ENCODE assay signal across 1 cellular context in the genomic region with DNA sequence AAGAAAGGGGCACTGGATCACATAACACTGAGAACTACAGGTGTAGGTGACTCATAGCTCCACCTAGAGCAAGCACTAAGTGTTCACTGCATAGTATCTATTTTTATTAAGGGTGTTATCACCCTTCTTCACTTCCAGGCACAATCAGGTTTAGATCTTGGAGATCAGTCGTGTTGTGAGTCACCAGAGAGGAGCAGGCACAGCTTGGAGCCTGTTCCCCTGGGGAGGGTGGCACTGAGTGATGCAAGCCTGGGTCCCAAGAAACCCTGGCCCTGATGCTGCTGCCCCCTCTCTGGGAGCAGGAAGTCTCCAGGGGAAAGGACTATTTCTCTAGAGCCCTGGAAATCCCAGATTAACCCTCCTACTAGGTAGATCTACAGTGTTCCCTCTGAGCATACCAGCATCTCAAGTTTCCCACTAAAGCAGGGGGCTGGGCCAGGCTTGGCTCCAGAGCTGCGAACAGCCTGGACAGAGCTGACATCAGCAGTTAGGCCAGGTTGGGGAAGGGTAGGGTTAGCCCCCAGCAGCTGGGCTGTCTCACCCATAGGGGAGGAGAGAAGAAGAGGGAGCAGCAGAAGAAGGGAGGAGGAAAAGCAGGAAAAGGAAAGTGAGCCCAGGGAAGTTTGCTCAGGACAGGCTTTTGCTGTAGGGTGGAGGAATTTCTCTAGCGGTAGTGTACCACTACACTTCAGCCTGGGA.
A peak's percentile ranks its signal among the peaks of the same experiment; 100 is the strongest.
TF ChIP-seq lines count a peak whose summit lies in the region.

No MANE protein-coding gene starts in this region.

TF ChIP-seq in HepG2, 621 proteins besides CTCF, POLR2A, EP300 and RAD21:
- TF ChIP-seq RAD51 (IDR thresholded peaks at IDR 0.05; ENCODE audit: borderline replicate concordance): no peak
- TF ChIP-seq MAFK (conservative IDR thresholded peaks at IDR 0.05 in 1 of 2, IDR thresholded peaks at IDR 0.05 in 1 of 2; ENCODE audit: low read length in 2 of 2): 0 out of 4 replicates have a peak, but pooled peaks of 1 of the 2 experiments have one; percentile 3
- TF ChIP-seq ZFP41 (CRISPR knock-in tag; IDR thresholded peaks at IDR 0.05; ENCODE audit: borderline replicate concordance): no peak
- no peak for TF ChIP-seq ZNF33B (CRISPR knock-in tag; IDR thresholded peaks at IDR 0.05)
- no peak for TF ChIP-seq HDAC6 (IDR thresholded peaks at IDR 0.05; ENCODE audit: low read depth, low read length)
- TF ChIP-seq, protein P1, sequence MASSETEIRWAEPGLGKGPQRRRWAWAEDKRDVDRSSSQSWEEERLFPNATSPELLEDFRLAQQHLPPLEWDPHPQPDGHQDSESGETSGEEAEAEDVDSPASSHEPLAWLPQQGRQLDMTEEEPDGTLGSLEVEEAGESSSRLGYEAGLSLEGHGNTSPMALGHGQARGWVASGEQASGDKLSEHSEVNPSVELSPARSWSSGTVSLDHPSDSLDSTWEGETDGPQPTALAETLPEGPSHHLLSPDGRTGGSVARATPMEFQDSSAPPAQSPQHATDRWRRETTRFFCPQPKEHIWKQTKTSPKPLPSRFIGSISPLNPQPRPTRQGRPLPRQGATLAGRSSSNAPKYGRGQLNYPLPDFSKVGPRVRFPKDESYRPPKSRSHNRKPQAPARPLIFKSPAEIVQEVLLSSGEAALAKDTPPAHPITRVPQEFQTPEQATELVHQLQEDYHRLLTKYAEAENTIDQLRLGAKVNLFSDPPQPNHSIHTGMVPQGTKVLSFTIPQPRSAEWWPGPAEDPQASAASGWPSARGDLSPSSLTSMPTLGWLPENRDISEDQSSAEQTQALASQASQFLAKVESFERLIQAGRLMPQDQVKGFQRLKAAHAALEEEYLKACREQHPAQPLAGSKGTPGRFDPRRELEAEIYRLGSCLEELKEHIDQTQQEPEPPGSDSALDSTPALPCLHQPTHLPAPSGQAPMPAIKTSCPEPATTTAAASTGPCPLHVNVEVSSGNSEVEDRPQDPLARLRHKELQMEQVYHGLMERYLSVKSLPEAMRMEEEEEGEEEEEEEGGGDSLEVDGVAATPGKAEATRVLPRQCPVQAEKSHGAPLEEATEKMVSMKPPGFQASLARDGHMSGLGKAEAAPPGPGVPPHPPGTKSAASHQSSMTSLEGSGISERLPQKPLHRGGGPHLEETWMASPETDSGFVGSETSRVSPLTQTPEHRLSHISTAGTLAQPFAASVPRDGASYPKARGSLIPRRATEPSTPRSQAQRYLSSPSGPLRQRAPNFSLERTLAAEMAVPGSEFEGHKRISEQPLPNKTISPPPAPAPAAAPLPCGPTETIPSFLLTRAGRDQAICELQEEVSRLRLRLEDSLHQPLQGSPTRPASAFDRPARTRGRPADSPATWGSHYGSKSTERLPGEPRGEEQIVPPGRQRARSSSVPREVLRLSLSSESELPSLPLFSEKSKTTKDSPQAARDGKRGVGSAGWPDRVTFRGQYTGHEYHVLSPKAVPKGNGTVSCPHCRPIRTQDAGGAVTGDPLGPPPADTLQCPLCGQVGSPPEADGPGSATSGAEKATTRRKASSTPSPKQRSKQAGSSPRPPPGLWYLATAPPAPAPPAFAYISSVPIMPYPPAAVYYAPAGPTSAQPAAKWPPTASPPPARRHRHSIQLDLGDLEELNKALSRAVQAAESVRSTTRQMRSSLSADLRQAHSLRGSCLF (CRISPR knock-in tag; IDR thresholded peaks at IDR 0.05; ENCODE audit: borderline replicate concordance): no peak
- TF ChIP-seq, protein P2, sequence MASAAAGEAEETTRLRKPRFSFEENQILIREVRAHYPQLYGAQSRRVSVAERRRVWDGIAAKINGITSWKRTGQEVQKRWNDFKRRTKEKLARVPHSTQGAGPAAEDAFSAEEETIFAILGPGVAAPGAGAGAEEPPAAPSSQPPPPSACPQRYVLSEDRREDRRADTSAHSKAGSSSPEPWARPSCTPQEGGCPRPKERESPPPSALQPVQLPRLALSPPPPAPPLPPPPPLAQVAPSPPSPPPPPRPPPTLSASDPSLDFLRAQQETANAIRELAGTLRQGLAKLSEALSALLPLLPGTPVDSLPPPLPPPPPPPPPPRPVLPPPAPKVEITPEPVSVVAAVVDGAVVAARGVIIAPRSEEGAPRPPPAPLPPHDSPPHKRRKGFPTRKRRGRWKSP (CRISPR knock-in tag; IDR thresholded peaks at IDR 0.05): no peak
- 0 out of 2 replicates have a peak, but pooled peaks have one; percentile 3 for TF ChIP-seq STAG1 (CRISPR knock-in tag; IDR thresholded peaks at IDR 0.05)
- TF ChIP-seq, protein P3, sequence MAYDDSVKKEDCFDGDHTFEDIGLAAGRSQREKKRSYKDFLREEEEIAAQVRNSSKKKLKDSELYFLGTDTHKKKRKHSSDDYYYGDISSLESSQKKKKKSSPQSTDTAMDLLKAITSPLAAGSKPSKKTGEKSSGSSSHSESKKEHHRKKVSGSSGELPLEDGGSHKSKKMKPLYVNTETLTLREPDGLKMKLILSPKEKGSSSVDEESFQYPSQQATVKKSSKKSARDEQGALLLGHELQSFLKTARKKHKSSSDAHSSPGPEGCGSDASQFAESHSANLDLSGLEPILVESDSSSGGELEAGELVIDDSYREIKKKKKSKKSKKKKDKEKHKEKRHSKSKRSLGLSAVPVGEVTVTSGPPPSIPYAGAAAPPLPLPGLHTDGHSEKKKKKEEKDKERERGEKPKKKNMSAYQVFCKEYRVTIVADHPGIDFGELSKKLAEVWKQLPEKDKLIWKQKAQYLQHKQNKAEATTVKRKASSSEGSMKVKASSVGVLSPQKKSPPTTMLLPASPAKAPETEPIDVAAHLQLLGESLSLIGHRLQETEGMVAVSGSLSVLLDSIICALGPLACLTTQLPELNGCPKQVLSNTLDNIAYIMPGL (CRISPR knock-in tag; IDR thresholded peaks at IDR 0.05; ENCODE audit: borderline replicate concordance in 1 of 2, low read depth in 1 of 2): no peak
TF ChIP-seq in HepG2: peak in this region for 2.
